In the genomic region with DNA sequence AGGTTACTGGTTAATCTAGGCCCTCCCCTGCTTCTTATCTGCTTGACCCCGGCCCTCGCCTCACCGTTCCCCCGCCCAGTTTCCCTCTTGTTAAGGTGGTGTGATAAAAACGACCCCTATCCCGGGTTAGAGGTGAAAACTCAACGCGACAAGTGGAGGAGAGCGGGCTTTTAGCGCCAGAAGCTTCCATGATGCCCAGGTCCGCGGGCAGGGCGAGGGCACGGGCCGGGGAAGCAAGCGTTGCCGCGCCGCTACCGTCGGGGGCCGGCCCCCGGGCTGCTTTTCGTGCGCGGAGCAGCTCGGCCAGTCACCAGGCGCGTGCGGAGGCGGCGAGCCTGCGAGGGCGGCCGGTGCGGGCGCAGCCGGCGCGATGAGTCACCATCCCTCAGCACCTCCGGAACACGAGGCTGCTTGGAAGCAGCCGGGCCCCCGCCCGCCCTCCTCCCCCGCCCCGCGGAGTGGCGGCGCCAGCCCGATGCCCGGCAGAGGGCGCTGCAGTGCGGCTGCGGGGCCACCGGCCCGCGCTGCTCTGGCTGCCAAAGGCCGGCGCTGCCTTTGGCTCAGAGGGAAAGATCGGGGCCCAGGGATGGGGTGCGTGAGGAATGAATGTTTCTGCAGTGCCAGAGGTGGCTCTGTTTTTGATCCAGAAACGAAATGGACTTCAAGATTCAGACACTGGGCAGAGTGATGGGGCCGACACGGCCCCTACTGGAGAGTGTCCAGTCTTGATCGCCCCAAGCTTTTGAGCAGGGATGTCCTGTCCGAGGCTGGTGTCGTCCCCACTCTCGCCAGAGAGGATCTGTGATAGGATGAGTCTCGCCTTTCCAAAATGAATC, we compare ENCODE assay signal across 8 cellular contexts.
DNase-seq lines count a peak whose midpoint lies in the region; ATAC-seq, FAIRE-seq and TF ChIP-seq lines count a peak whose summit lies in the region.

No MANE protein-coding gene starts in this region.

- intact Hi-C loops in left cardiac atrium (cut with DNase I): loop anchor here in 1 of 2 donors (2.0 kb wide), 1 partner anchor 108 kb away; no protein-coding TSS in a partner anchor

- peak; percentile 53 for ATAC-seq in GM21528 (IDR thresholded peaks at IDR 0.05; ENCODE audit: low FRiP score, unreplicated experiment)
- ATAC-seq in left cardiac atrium: peak; percentile 98 to 99

- peak; percentile 66 for TF ChIP-seq CTCF in LNCAP (IDR thresholded peaks at IDR 0.05)

- DNase-seq in DMS114 treated with DMSO at 0.1 percent for 48 hours (lab: John Stamatoyannopoulos, UW; ENCODE audit: unreplicated experiment): peak; percentile 29
- peak; percentile 62 to 82 (median 72) for DNase-seq in T-helper 1 cell
- peak; percentile 83 for DNase-seq in amniotic epithelial cell (ENCODE audit: low read depth)
- DNase-seq in left cardiac atrium: peak; percentile 90
- peak; percentile 54 for DNase-seq in pulmonary artery endothelial cell (ENCODE audit: low read depth, low spot score)
- peak; percentile 94 for DNase-seq in urothelium cell line (ENCODE audit: low spot score)

- peak; percentile 32 for FAIRE-seq in urothelium cell line (lab: Jason Lieb, UNC)

Comparison
In these comparisons a context has a peak if more than half of its experiments do, and no peak if none do; other contexts are left out.
1. Peak in every context shown above with its lines: DNase-seq and ATAC-seq.
2. DNase-seq: peak in every context shown above with its lines; median percentile 94 in urothelium cell line; 90 in left cardiac atrium; 83 in amniotic epithelial cell; 72 in T-helper 1 cell; 54 in pulmonary artery endothelial cell; 29 in DMS114 treated with DMSO at 0.1 percent for 48 hours.